1 cellular context compared by ENCODE assay signal in the genomic region with DNA sequence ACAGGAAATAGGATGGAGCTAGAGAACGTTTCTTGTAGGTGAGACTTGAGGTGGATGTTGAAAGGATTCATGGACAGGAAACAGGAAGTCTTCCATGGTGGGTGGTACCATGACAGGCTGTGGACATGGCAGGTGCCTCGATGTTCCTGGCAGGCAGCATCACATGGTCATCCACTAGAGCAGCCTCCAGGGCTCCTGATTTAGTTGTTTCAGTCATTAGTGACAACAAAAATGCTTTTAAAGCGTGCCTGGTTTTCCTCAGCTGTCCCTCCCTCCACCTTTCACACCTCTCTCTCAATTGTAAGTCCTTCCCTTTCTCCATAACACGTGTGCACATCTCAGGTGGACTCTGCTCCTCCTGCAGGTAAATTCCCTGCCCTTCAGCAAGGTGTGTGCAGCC.
TF ChIP-seq lines count a peak whose summit lies in the region.

No MANE protein-coding gene starts in this region.

TF ChIP-seq in H1, 55 proteins besides CTCF, POLR2A, EP300 and RAD21:
- TF ChIP-seq SIX5 (IDR thresholded peaks at IDR 0.05; ENCODE audit: low read depth, low read length) (no peak), SP4 (IDR thresholded peaks at IDR 0.05; ENCODE audit: low read length) (no peak), FOSL1 (IDR thresholded peaks at IDR 0.05; ENCODE audit: insufficient read depth, low read depth, low read length) (no peak), RNF2 (IDR thresholded peaks at IDR 0.05; ENCODE audit: borderline replicate concordance, low read depth, low read length, missing control alignments, poor library complexity, severe bottlenecking) (no peak), CTBP2 (IDR thresholded peaks at IDR 0.05; ENCODE audit: borderline replicate concordance, insufficient read depth, insufficient read length, low read length) (no peak), ASH2L (IDR thresholded peaks at IDR 0.05; ENCODE audit: low read length) (no peak), EZH2 (IDR thresholded peaks at IDR 0.05; ENCODE audit: low read depth, low read length, severe bottlenecking) (no peak), SRF (IDR thresholded peaks at IDR 0.05; ENCODE audit: low read depth, low read length) (no peak), TBP (IDR thresholded peaks at IDR 0.05; ENCODE audit: low read depth, low read length) (no peak), PHF8 (conservative IDR thresholded peaks at IDR 0.05; ENCODE audit: low read depth, low read length) (no peak), TCF12 (IDR thresholded peaks at IDR 0.05; ENCODE audit: low read depth, low read length) (no peak)
- TF ChIP-seq, protein P1, sequence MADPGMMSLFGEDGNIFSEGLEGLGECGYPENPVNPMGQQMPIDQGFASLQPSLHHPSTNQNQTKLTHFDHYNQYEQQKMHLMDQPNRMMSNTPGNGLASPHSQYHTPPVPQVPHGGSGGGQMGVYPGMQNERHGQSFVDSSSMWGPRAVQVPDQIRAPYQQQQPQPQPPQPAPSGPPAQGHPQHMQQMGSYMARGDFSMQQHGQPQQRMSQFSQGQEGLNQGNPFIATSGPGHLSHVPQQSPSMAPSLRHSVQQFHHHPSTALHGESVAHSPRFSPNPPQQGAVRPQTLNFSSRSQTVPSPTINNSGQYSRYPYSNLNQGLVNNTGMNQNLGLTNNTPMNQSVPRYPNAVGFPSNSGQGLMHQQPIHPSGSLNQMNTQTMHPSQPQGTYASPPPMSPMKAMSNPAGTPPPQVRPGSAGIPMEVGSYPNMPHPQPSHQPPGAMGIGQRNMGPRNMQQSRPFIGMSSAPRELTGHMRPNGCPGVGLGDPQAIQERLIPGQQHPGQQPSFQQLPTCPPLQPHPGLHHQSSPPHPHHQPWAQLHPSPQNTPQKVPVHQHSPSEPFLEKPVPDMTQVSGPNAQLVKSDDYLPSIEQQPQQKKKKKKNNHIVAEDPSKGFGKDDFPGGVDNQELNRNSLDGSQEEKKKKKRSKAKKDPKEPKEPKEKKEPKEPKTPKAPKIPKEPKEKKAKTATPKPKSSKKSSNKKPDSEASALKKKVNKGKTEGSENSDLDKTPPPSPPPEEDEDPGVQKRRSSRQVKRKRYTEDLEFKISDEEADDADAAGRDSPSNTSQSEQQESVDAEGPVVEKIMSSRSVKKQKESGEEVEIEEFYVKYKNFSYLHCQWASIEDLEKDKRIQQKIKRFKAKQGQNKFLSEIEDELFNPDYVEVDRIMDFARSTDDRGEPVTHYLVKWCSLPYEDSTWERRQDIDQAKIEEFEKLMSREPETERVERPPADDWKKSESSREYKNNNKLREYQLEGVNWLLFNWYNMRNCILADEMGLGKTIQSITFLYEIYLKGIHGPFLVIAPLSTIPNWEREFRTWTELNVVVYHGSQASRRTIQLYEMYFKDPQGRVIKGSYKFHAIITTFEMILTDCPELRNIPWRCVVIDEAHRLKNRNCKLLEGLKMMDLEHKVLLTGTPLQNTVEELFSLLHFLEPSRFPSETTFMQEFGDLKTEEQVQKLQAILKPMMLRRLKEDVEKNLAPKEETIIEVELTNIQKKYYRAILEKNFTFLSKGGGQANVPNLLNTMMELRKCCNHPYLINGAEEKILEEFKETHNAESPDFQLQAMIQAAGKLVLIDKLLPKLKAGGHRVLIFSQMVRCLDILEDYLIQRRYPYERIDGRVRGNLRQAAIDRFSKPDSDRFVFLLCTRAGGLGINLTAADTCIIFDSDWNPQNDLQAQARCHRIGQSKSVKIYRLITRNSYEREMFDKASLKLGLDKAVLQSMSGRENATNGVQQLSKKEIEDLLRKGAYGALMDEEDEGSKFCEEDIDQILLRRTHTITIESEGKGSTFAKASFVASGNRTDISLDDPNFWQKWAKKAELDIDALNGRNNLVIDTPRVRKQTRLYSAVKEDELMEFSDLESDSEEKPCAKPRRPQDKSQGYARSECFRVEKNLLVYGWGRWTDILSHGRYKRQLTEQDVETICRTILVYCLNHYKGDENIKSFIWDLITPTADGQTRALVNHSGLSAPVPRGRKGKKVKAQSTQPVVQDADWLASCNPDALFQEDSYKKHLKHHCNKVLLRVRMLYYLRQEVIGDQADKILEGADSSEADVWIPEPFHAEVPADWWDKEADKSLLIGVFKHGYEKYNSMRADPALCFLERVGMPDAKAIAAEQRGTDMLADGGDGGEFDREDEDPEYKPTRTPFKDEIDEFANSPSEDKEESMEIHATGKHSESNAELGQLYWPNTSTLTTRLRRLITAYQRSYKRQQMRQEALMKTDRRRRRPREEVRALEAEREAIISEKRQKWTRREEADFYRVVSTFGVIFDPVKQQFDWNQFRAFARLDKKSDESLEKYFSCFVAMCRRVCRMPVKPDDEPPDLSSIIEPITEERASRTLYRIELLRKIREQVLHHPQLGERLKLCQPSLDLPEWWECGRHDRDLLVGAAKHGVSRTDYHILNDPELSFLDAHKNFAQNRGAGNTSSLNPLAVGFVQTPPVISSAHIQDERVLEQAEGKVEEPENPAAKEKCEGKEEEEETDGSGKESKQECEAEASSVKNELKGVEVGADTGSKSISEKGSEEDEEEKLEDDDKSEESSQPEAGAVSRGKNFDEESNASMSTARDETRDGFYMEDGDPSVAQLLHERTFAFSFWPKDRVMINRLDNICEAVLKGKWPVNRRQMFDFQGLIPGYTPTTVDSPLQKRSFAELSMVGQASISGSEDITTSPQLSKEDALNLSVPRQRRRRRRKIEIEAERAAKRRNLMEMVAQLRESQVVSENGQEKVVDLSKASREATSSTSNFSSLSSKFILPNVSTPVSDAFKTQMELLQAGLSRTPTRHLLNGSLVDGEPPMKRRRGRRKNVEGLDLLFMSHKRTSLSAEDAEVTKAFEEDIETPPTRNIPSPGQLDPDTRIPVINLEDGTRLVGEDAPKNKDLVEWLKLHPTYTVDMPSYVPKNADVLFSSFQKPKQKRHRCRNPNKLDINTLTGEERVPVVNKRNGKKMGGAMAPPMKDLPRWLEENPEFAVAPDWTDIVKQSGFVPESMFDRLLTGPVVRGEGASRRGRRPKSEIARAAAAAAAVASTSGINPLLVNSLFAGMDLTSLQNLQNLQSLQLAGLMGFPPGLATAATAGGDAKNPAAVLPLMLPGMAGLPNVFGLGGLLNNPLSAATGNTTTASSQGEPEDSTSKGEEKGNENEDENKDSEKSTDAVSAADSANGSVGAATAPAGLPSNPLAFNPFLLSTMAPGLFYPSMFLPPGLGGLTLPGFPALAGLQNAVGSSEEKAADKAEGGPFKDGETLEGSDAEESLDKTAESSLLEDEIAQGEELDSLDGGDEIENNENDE (IDR thresholded peaks at IDR 0.05; ENCODE audit: insufficient replicate concordance, low read length), result no peak
- TF ChIP-seq, protein P2, sequence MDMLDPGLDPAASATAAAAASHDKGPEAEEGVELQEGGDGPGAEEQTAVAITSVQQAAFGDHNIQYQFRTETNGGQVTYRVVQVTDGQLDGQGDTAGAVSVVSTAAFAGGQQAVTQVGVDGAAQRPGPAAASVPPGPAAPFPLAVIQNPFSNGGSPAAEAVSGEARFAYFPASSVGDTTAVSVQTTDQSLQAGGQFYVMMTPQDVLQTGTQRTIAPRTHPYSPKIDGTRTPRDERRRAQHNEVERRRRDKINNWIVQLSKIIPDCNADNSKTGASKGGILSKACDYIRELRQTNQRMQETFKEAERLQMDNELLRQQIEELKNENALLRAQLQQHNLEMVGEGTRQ (IDR thresholded peaks at IDR 0.05; ENCODE audit: low read length), result no peak
